Comparison of ENCODE assay signal across 9 cellular contexts in the genomic region with DNA sequence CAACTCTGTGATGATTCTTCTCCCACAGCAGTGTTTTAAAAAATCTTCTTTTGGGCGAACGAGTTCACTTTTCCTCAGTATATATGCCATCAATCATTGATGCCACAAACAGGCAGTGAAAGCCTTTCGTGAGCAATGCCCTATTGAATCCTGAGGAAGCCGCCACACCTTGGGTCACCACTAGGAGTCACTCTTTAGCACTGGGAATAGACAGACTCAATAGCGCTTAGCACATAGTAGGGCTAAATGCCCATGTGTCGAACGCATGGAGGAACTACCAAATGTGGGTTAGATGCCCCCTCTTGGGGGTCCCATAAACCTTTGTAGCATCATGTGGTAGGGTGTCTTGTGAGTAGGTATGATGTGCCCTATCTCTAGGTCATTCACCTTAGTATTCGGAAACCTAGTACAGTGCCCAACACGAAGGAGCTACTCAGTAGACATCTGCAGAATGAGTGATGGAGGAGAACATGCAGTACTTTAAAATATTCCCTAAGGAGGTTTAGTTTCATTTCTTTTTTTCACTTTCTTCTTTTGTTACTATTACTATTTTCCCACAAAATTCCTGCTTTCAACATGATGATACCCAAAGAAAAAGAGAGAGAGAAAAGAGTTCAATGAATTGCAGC.
A peak's percentile ranks its signal among the peaks of the same experiment; 100 is the strongest.
DNase-seq lines count a peak whose midpoint lies in the region; ATAC-seq and TF ChIP-seq lines count a peak whose summit lies in the region.
"Had no signal": no experiment of that assay in that cellular context is flagged by ENCODE, and none has a peak within 500 bp of the region (broad histone marks: within the 10 kb centered on the region; RNA-seq: fewer than 3 reads in every experiment).

No MANE protein-coding gene starts in this region.

- no peak overlapping the region for H3K56ac ChIP-seq in IMR-90 (ENCODE audit: extremely low read depth, insufficient read depth, low read length)

- H3K14ac ChIP-seq in IMR-90 (replicated peaks; ENCODE audit: low read depth, low read length), result no peak overlapping the region

- H3K4me1 Mint-ChIP-seq in Calu3 (ENCODE audit: low read depth, unreplicated experiment) (no peaks in the 10 kb centered on the region), nephron progenitor cell (peaks cover 58% of the 10 kb centered on the region)

- H4K91ac ChIP-seq in IMR-90 (ENCODE audit: insufficient read depth, low read depth, low read length), result no peak overlapping the region

- peak; percentile 24; the same call in 1 of the 2 replicates for TF ChIP-seq RAD21 in IMR-90 (IDR thresholded peaks at IDR 0.05; ENCODE audit: low read length)

- H3K27me3 Mint-ChIP-seq in Calu3 (ENCODE audit: unreplicated experiment) (no peaks in the 10 kb centered on the region), nephron progenitor cell (ENCODE audit: low read depth, poor library complexity) (peaks cover 5% of the 10 kb centered on the region)

- dilution Hi-C loops in IMR-90 (cut with HindIII; ENCODE audit: low sequenced_read_pairs, unreplicated experiment), result no loop called here

- H4K5ac ChIP-seq in IMR-90 (ENCODE audit: low read depth, low read length), result peak overlapping the region; percentile 26; the same call in 1 of the 2 replicates

- no peaks in the 10 kb centered on the region for H4K20me1 ChIP-seq in IMR-90 (ENCODE audit: insufficient read depth, low read length)

- no peaks in the 10 kb centered on the region for H3K9me3 Mint-ChIP-seq in Calu3 (ENCODE audit: low read depth, unreplicated experiment)
- peaks cover 6% of the 10 kb centered on the region for H3K9me3 Mint-ChIP-seq in nephron progenitor cell

- ATAC-seq in IMR-90 (ENCODE audit: low read depth), result no peak
- no peak for ATAC-seq in HG02870 (IDR thresholded peaks at IDR 0.05; ENCODE audit: unreplicated experiment)

- no peak overlapping the region for H2AK5ac ChIP-seq in IMR-90 (ENCODE audit: low read depth, low read length)

- H2BK120ac ChIP-seq in IMR-90 (ENCODE audit: low read depth, low read length), result no peak overlapping the region

- peak overlapping the region; percentile 37; the same call in 1 of the 2 replicates for H3K18ac ChIP-seq in IMR-90 (ENCODE audit: low read depth, low read length)

- H3K4me2 ChIP-seq in IMR-90 (ENCODE audit: low read depth, low read length), result peak overlapping the region; percentile 100

- H2AK9ac ChIP-seq in IMR-90 (replicated peaks; ENCODE audit: low read depth, low read length, poor library complexity), result no peak overlapping the region

- H3K9ac ChIP-seq in IMR-90 (ENCODE audit: low read depth, low read length), result no peak overlapping the region
- no peak overlapping the region for H3K9ac ChIP-seq in colonic mucosa (ENCODE audit: low read depth in 2 of 2, low read length in 2 of 2)

- H3K36me3 ChIP-seq in IMR-90 (ENCODE audit: control insufficient read depth, insufficient read depth, low read length) (no peaks in the 10 kb centered on the region), colonic mucosa (no peaks in the 10 kb centered on the region)

- no peak overlapping the region for H3K23ac ChIP-seq in IMR-90 (ENCODE audit: low read depth, low read length)

- no peak overlapping the region for H2AFZ ChIP-seq in IMR-90 (replicated peaks; ENCODE audit: low read length, poor library complexity)

- CTCF ChIA-PET in Calu3 (lab: Charles Lee), result interaction anchor here (0.6 to 1.2 kb wide), 3 partner anchors 23 to 942 kb away, joined by 3 to 9 read pairs (median 3); no protein-coding TSS in a partner anchor
- CTCF ChIA-PET in IMR-90 (lab: Yijun Ruan, JAX), result interaction anchor here (0.7 to 1.4 kb wide), 3 partner anchors 10 to 75 kb away, joined by 3 to 8 read pairs (median 3); no protein-coding TSS in a partner anchor

- no peaks in the 10 kb centered on the region for H3K79me1 ChIP-seq in IMR-90 (ENCODE audit: low read depth in 1 of 2, low read length in 2 of 2)

- no peak overlapping the region for H2BK5ac ChIP-seq in IMR-90 (ENCODE audit: low read depth, low read length, poor library complexity, severe bottlenecking)

- POLR2A ChIA-PET in IMR-90 (lab: Charles Lee; ENCODE audit: unreplicated experiment), result no interaction called here

- no peaks in the 10 kb centered on the region for H3K36me3 Mint-ChIP-seq in Calu3 (ENCODE audit: insufficient read depth, unreplicated experiment)
- H3K36me3 Mint-ChIP-seq in nephron progenitor cell (ENCODE audit: low read depth), result no peaks in the 10 kb centered on the region

- BruUV-seq in Calu3 (replicated peaks; lab: Mats Ljungman, UMichigan) (no TSS peak), IMR-90 (replicated peaks; lab: Mats Ljungman, UMichigan) (no TSS peak)

- H3K9me3 ChIP-seq in IMR-90 (ENCODE audit: control insufficient read depth, insufficient read depth, low read length), result no peaks in the 10 kb centered on the region
- H3K9me3 ChIP-seq in colonic mucosa, result no peaks in the 10 kb centered on the region

- peaks cover 10% of the 10 kb centered on the region for H3K27me3 ChIP-seq in IMR-90 (ENCODE audit: control insufficient read depth, insufficient read depth, low read length)
- H3K27me3 ChIP-seq in colonic mucosa, result no peaks in the 10 kb centered on the region

- H2BK15ac ChIP-seq in IMR-90 (ENCODE audit: low read depth, low read length), result no peak overlapping the region; the same call in 2 of the 3 replicates

- WGBS in IMR-90 (ENCODE audit: extremely low coverage in 2 of 2, insufficient read length in 1 of 2), 2 experiments, result 100% methylated on average over 2 of the region's 9 CpGs; no CpG with 5 or more reads in 1 of the 2 experiments

- H3K4me1 ChIP-seq in IMR-90 (ENCODE audit: control insufficient read depth, insufficient read depth, low read length) (peaks cover 12% of the 10 kb centered on the region), colonic mucosa (no peaks in the 10 kb centered on the region)

- peak overlapping the region; percentile 51 for H3K4me3 Mint-ChIP-seq in Calu3 (ENCODE audit: low read depth, unreplicated experiment)
- H3K4me3 Mint-ChIP-seq in nephron progenitor cell, result no peak overlapping the region

- peak; percentile 12 for DNase-seq in Calu3
- no peak for DNase-seq in IMR-90
- DNase-seq in colonic mucosa, result peak; percentile 32
- no peak for DNase-seq in nephron progenitor cell
- no peak for DNase-seq in activated CD8-positive, alpha-beta memory T cell treated with anti-CD3 and anti-CD28 coated beads for 24 hours
- no peak for DNase-seq in SK-N-DZ (ENCODE audit: low spot score)
- DNase-seq in NCI-H510A treated with DMSO at 0.1 percent for 48 hours (lab: John Stamatoyannopoulos, UW), result no peak

- H3K27ac Mint-ChIP-seq in Calu3 (ENCODE audit: unreplicated experiment) (no peak overlapping the region), nephron progenitor cell (no peak overlapping the region)

- H3K9me1 ChIP-seq in IMR-90 (ENCODE audit: insufficient read depth, low read length), result no peaks in the 10 kb centered on the region

- in situ Hi-C loops in IMR-90 (cut with MboI; ENCODE audit: low sequenced_read_pairs), result no loop called here

- no peak overlapping the region for H4K8ac ChIP-seq in IMR-90 (ENCODE audit: low read depth in 2 of 2, low read length in 2 of 2)

- no peak overlapping the region for H2BK20ac ChIP-seq in IMR-90 (ENCODE audit: low read depth, low read length)

- H3K27ac ChIP-seq in IMR-90 (ENCODE audit: insufficient read depth, low read length) (no peak overlapping the region), colonic mucosa (peak overlapping the region; percentile 12)

- TF ChIP-seq CTCF in Calu3 (IDR thresholded peaks at IDR 0.05; ENCODE audit: unreplicated experiment), result peak; percentile 51
- peak; percentile 29 for TF ChIP-seq CTCF in IMR-90 (conservative IDR thresholded peaks at IDR 0.05; ENCODE audit: low read depth, low read length)
- TF ChIP-seq CTCF in colonic mucosa (IDR thresholded peaks at IDR 0.05), result peak; percentile 32
- TF ChIP-seq CTCF in nephron progenitor cell (IDR thresholded peaks at IDR 0.05), result peak; percentile 37

- no peak for TF ChIP-seq POLR2A in IMR-90 (IDR thresholded peaks at IDR 0.05; ENCODE audit: low read depth, low read length)

- H3K4me3 ChIP-seq in IMR-90 (ENCODE audit: insufficient read depth, low read depth, low read length) (no peak overlapping the region), colonic mucosa (peak overlapping the region; percentile 23)
- H3K4me3 ChIP-seq: lung had no signal

- intact Hi-C loops in Calu3 (cut with micrococcal nuclease; ENCODE audit: unreplicated experiment), result no loop called here
- intact Hi-C loops in IMR-90 (cut with micrococcal nuclease), result loop anchor here (5.0 kb wide), 1 partner anchor 146 kb away; no protein-coding TSS in a partner anchor
- intact Hi-C loops in colonic mucosa (cut with DNase I), result no loop called here

- H3K4ac ChIP-seq in IMR-90 (ENCODE audit: low read depth, low read length), result no peak overlapping the region

TF ChIP-seq in IMR-90, 13 proteins besides CTCF, POLR2A, EP300 and RAD21 (continues in another document):
- no peak for TF ChIP-seq BHLHE40 (IDR thresholded peaks at IDR 0.05; ENCODE audit: low read depth, low read length)
- TF ChIP-seq MAFK (IDR thresholded peaks at IDR 0.05; ENCODE audit: low read depth, low read length), result no peak
- TF ChIP-seq CEBPB (IDR thresholded peaks at IDR 0.05; ENCODE audit: low read depth, low read length), result no peak
- TF ChIP-seq MAZ (IDR thresholded peaks at IDR 0.05; ENCODE audit: borderline replicate concordance, low read depth, low read length), result no peak
- no peak for TF ChIP-seq RFX5 (IDR thresholded peaks at IDR 0.05; ENCODE audit: low read depth, low read length)
- TF ChIP-seq NFE2L2 (IDR thresholded peaks at IDR 0.05; ENCODE audit: low read depth, low read length), result no peak
- no peak for TF ChIP-seq FOS (IDR thresholded peaks at IDR 0.05; ENCODE audit: low read depth, low read length)
- no peak for TF ChIP-seq MXI1 (IDR thresholded peaks at IDR 0.05; ENCODE audit: borderline replicate concordance, low read depth, low read length)
- TF ChIP-seq, protein P1, sequence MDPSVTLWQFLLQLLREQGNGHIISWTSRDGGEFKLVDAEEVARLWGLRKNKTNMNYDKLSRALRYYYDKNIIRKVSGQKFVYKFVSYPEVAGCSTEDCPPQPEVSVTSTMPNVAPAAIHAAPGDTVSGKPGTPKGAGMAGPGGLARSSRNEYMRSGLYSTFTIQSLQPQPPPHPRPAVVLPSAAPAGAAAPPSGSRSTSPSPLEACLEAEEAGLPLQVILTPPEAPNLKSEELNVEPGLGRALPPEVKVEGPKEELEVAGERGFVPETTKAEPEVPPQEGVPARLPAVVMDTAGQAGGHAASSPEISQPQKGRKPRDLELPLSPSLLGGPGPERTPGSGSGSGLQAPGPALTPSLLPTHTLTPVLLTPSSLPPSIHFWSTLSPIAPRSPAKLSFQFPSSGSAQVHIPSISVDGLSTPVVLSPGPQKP (IDR thresholded peaks at IDR 0.05; ENCODE audit: borderline replicate concordance, low read depth, low read length), result no peak
- TF ChIP-seq RCOR1 (IDR thresholded peaks at IDR 0.05; ENCODE audit: insufficient replicate concordance, low read length), result no peak

Comparison
In these comparisons a context has a peak if more than half of its experiments do, and no peak if none do; other contexts are left out.
1. DNase-seq: peak in Calu3 (single experiment) and colonic mucosa (single experiment); none in IMR-90 (single experiment), nephron progenitor cell (single experiment), activated CD8-positive, alpha-beta memory T cell treated with anti-CD3 and anti-CD28 coated beads for 24 hours (single experiment), SK-N-DZ (single experiment) and NCI-H510A treated with DMSO at 0.1 percent for 48 hours (single experiment).
2. Peak in every context shown above with its lines, with median percentiles within 50 percentile points of each other: CTCF ChIP-seq.